In the genomic region with DNA sequence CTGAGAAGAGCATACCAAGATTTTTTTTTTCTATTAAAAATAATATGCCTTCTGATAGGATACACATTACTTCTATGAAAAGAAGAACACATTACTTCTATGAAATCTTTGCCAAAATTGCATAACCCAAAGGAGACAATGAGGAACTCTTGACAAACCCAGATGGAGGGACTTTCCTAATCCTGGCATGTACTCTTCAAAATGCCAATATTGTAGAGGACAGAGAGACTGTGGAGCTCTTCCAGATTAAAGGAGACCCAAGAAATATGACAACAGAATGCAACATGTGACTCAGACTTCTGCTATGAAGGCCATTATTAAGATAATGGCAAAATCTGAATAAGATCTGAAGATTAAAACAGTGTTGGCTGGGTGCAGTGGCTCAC, we compare ENCODE assay signal across 21 cellular contexts. TPM values are rescaled to one million over a fixed set of nuclear protein-coding genes. Genes with fewer than 3 reads are reported as not detected.
DNase-seq lines count a peak whose midpoint lies in the region; ATAC-seq, FAIRE-seq and TF ChIP-seq lines count a peak whose summit lies in the region.
"Had no signal": no experiment of that assay in that cellular context is flagged by ENCODE, and none has a peak within 500 bp of the region (broad histone marks: within the 10 kb centered on the region; RNA-seq: fewer than 3 reads in every experiment).

No MANE protein-coding gene starts in this region.

- peak overlapping the region in 2 of 3 donors; percentile 14 to 63 for H3K27ac ChIP-seq in right lobe of liver
- no peak overlapping the region for H3K27ac ChIP-seq in HepG2 (ENCODE audit: extremely low read length, insufficient read depth, low read length)
- H3K27ac ChIP-seq in breast epithelium = peak overlapping the region; percentile 54 to 60
- peak overlapping the region in 1 of 2 donors; percentile 72 for H3K27ac ChIP-seq in left lung
- no peak overlapping the region for H3K27ac ChIP-seq in transverse colon
- H3K27ac ChIP-seq: A549, sigmoid colon had no signal

- no peak overlapping the region for H2AFZ ChIP-seq in HepG2 (ENCODE audit: low read length)

- no peak for TF ChIP-seq POLR2A in right lobe of liver (IDR thresholded peaks at IDR 0.05)
- no peak for TF ChIP-seq POLR2A in HepG2 (IDR thresholded peaks at IDR 0.05; ENCODE audit: insufficient read depth in 1 of 2, low read depth in 2 of 2, low read length in 2 of 2)
- TF ChIP-seq POLR2A in breast epithelium (IDR thresholded peaks at IDR 0.05) = no peak
- no peak for TF ChIP-seq POLR2A in transverse colon (IDR thresholded peaks at IDR 0.05)

- H3K36me3 ChIP-seq in right lobe of liver (no peaks in the 10 kb centered on the region), HepG2 (replicated peaks in 1 of 2; ENCODE audit: control insufficient read depth in 1 of 2, insufficient read depth in 2 of 2, low read length in 2 of 2) (no peaks in the 10 kb centered on the region), breast epithelium (no peaks in the 10 kb centered on the region), left lung (no peaks in the 10 kb centered on the region), transverse colon (no peaks in the 10 kb centered on the region)
- H3K36me3 ChIP-seq: sigmoid colon had no signal

- H3K79me2 ChIP-seq in HepG2 (ENCODE audit: insufficient read depth, low read length) = no peaks in the 10 kb centered on the region

- H3K9me3 ChIP-seq in right lobe of liver = no peaks in the 10 kb centered on the region
- H3K9me3 ChIP-seq in HepG2 (ENCODE audit: low read length) = no peaks in the 10 kb centered on the region
- H3K9me3 ChIP-seq in breast epithelium = no peaks in the 10 kb centered on the region
- H3K9me3 ChIP-seq in left lung = no peaks in the 10 kb centered on the region
- no peaks in the 10 kb centered on the region for H3K9me3 ChIP-seq in transverse colon
- H3K9me3 ChIP-seq: A549, sigmoid colon had no signal

- H3K9ac ChIP-seq in HepG2 (ENCODE audit: insufficient read depth, low read depth, low read length) = no peak overlapping the region

- no TSS peak for BruUV-seq in HepG2 (replicated peaks; lab: Mats Ljungman, UMichigan)

- H3K27me3 Mint-ChIP-seq in stimulated activated naive B cell treated with anti-CD40 and anti-IgM and Interleukin-4, amounts not matched to agents 10 μg/mL and 1 μg/mL and 100 μg/mL, for 72 hours = peaks cover 3 to 4% of the 10 kb centered on the region in 2 donors

- no peaks in the 10 kb centered on the region for H3K9me3 Mint-ChIP-seq in stimulated activated naive B cell treated with anti-CD40 and anti-IgM and Interleukin-4, amounts not matched to agents 10 μg/mL and 1 μg/mL and 100 μg/mL, for 72 hours
- H3K9me3 Mint-ChIP-seq: activated CD4-positive, alpha-beta T cell treated with anti-CD3 and anti-CD28 coated beads, Interleukin-2, amount 10 ng/mL, durations not matched to agents 7 days and 5 days; CD4-positive, alpha-beta T cell had no signal

- TF ChIP-seq CTCF in right lobe of liver (IDR thresholded peaks at IDR 0.05) (no peak), HepG2 (CRISPR knock-in tag; IDR thresholded peaks at IDR 0.05) (no peak), breast epithelium (IDR thresholded peaks at IDR 0.05) (no peak), left lung (IDR thresholded peaks at IDR 0.05) (no peak), transverse colon (IDR thresholded peaks at IDR 0.05) (no peak)

- no peak for TF ChIP-seq EP300 in HepG2 (IDR thresholded peaks at IDR 0.05; ENCODE audit: low read depth in 2 of 2, low read length in 2 of 2)
- TF ChIP-seq EP300 in HepG2 (CRISPR knock-in tag; IDR thresholded peaks at IDR 0.05; ENCODE audit: borderline replicate concordance) = no peak
- no peak for TF ChIP-seq EP300 in transverse colon (IDR thresholded peaks at IDR 0.05; ENCODE audit: low read depth)

- in situ Hi-C loops in HepG2 (cut with HindIII; ENCODE audit: extremely low pct_ligation_motif_present, low pct_unique_long_range_greater_than_20kb) (no loop called here), transverse colon (cut with MboI; ENCODE audit: low pct_ligation_motif_present in 1 of 4, low pct_unique_long_range_greater_than_20kb in 1 of 4, low sequenced_read_pairs in 3 of 4) (no loop called here)

- no peak for TF ChIP-seq RAD21 in HepG2 (CRISPR knock-in tag; IDR thresholded peaks at IDR 0.05)

- ATAC-seq in right lobe of liver (peak in 3 of 4 donors; percentile 34 to 61 (median 59)), HepG2 (no peak), left lung (peak; percentile 50)
- no peak for ATAC-seq in stimulated activated naive B cell treated with anti-CD40 and anti-IgM and Interleukin-4, amounts not matched to agents 10 μg/mL and 1 μg/mL and 100 μg/mL, for 72 hours (replicated peaks)
- ATAC-seq: A549; stimulated activated naive CD8-positive, alpha-beta T cell treated with anti-CD3 and anti-CD28 coated beads, Interleukin-15, Interleukin-2, amounts not matched to agents 100 U/mL and 50 U/mL, for 24 hours had no signal

- H3K4me1 ChIP-seq in right lobe of liver (peaks cover 0 to 28% (median 3%) of the 10 kb centered on the region in 4 donors), HepG2 (ENCODE audit: insufficient read depth, low read length) (peaks cover 91% of the 10 kb centered on the region), breast epithelium (no peaks in the 10 kb centered on the region), left lung (peaks cover 7 to 21% of the 10 kb centered on the region in 2 donors), transverse colon (peaks cover 0 to 10% (median 0%) of the 10 kb centered on the region in 4 donors)

- CTCF ChIA-PET in HepG2 (lab: Yijun Ruan, JAX; ENCODE audit: low intra/inter-chr PET ratio, low total read pairs) = no interaction called here

- H3K4me3 Mint-ChIP-seq in stimulated activated naive B cell treated with anti-CD40 and anti-IgM and Interleukin-4, amounts not matched to agents 10 μg/mL and 1 μg/mL and 100 μg/mL, for 72 hours = no peak overlapping the region
- H3K4me3 Mint-ChIP-seq: activated CD4-positive, alpha-beta T cell treated with anti-CD3 and anti-CD28 coated beads, Interleukin-2, amount 10 ng/mL, durations not matched to agents 7 days and 5 days; CD4-positive, alpha-beta T cell had no signal

- intact Hi-C loops in right lobe of liver (cut with DNase I) (no loop called here), HepG2 (cut with micrococcal nuclease; ENCODE audit: unreplicated experiment) (no loop called here), breast epithelium (cut with DNase I; ENCODE audit: low total_unique reads) (no loop called here), left lung (cut with DNase I) (no loop called here), transverse colon (cut with DNase I; ENCODE audit: low total_unique reads) (no loop called here)

- no peaks in the 10 kb centered on the region for H4K20me1 ChIP-seq in HepG2 (ENCODE audit: insufficient read depth, low read length)

- peaks cover 0 to 2% of the 10 kb centered on the region in 2 donors for H3K4me1 Mint-ChIP-seq in stimulated activated naive B cell treated with anti-CD40 and anti-IgM and Interleukin-4, amounts not matched to agents 10 μg/mL and 1 μg/mL and 100 μg/mL, for 72 hours

- POLR2A ChIA-PET in HepG2 (lab: Yijun Ruan, JAX) = interaction anchor here (1.1 kb wide), 1 partner anchor 9 kb away, joined by 5 read pairs; no protein-coding TSS in a partner anchor

- H3K27me3 ChIP-seq in right lobe of liver (no peaks in the 10 kb centered on the region), HepG2 (ENCODE audit: control insufficient read depth in 1 of 2, insufficient read depth in 2 of 2, low read length in 2 of 2) (no peaks in the 10 kb centered on the region), breast epithelium (no peaks in the 10 kb centered on the region), left lung (no peaks in the 10 kb centered on the region), transverse colon (no peaks in the 10 kb centered on the region)
- H3K27me3 ChIP-seq: sigmoid colon had no signal

- no peak overlapping the region for H3K4me3 ChIP-seq in right lobe of liver
- H3K4me3 ChIP-seq in HepG2 (replicated peaks in 1 of 3; ENCODE audit: insufficient read depth in 1 of 3, low read depth in 2 of 3, low read length in 3 of 3) = no peak overlapping the region
- H3K4me3 ChIP-seq in breast epithelium = no peak overlapping the region
- H3K4me3 ChIP-seq in left lung = no peak overlapping the region
- no peak overlapping the region for H3K4me3 ChIP-seq in transverse colon
- H3K4me3 ChIP-seq: A549, lung, sigmoid colon had no signal

- no peaks in the 10 kb centered on the region for H3K36me3 Mint-ChIP-seq in stimulated activated naive B cell treated with anti-CD40 and anti-IgM and Interleukin-4, amounts not matched to agents 10 μg/mL and 1 μg/mL and 100 μg/mL, for 72 hours

- FAIRE-seq in HepG2 (lab: Jason Lieb, UNC) = no peak
- FAIRE-seq: A549, bronchial epithelial cell had no signal

- H3K27ac Mint-ChIP-seq in stimulated activated naive B cell treated with anti-CD40 and anti-IgM and Interleukin-4, amounts not matched to agents 10 μg/mL and 1 μg/mL and 100 μg/mL, for 72 hours = no peak overlapping the region
- H3K27ac Mint-ChIP-seq: activated CD4-positive, alpha-beta T cell treated with anti-CD3 and anti-CD28 coated beads, Interleukin-2, amount 10 ng/mL, durations not matched to agents 7 days and 5 days; CD4-positive, alpha-beta T cell had no signal

- H3K4me2 ChIP-seq in HepG2 (ENCODE audit: low read depth, low read length) = no peak overlapping the region
- H3K4me2 ChIP-seq: A549 had no signal

- DNase-seq in right lobe of liver (no peak), HepG2 (ENCODE audit: low spot score) (no peak), breast epithelium (ENCODE audit: low spot score in 2 of 2) (no peak), left lung (no peak), transverse colon (no peak), NCI-H2029 (lab: John Stamatoyannopoulos, UW) (no peak), amygdala (lab: John Stamatoyannopoulos, UW) (no peak)
- no peak for DNase-seq in stimulated activated naive B cell treated with anti-CD40 and anti-IgM and Interleukin-4, amounts not matched to agents 10 μg/mL and 1 μg/mL and 100 μg/mL, for 72 hours
- DNase-seq: activated CD4-positive, alpha-beta T cell treated with anti-CD3 and anti-CD28 coated beads, Interleukin-2, amount 10 ng/mL, durations not matched to agents 7 days and 5 days; activated gamma-delta T cell; CD4-positive, alpha-beta T cell; DMS153; HCEC 1CT; head of caudate nucleus; NCI-H1092 treated with DMSO at 0.1 percent for 48 hours; NCI-H524; sigmoid colon; stimulated activated naive CD8-positive, alpha-beta T cell treated with anti-CD3 and anti-CD28 coated beads, Interleukin-15, Interleukin-2, amounts not matched to agents 100 U/mL and 50 U/mL, for 24 hours had no signal

RNA-seq across cellular contexts. Expression of gene SOWAHC, which starts 22.1 kb away (rescaled TPM):
- total RNA-seq in right lobe of liver (10 to 100 TPM; 13.0 to 55.1 (median 34.4) TPM), HepG2 (2016; rRNA removed; fragmentation: Illumina TruSeq; extraction: Trizol) (22.5 and 24.7 TPM in 2 replicates), breast epithelium (10 to 100 TPM in 2 of 3 donors, 1 to 10 TPM in 1; 9.1 to 18.4 (median 14.7) TPM), left lung (10 to 100 TPM; 11.2 to 12.6 TPM), transverse colon (10 to 100 TPM; 40.6 to 99.5 (median 57.3) TPM)
- 2.8 and 3.4 TPM in 2 replicates for total RNA-seq in HepG2 (2016; cell fraction: cytosol; rRNA removed; fragmentation: Illumina TruSeq; extraction: Trizol; ENCODE audit: low read depth)
- total RNA-seq in HepG2 (2016; cell fraction: insoluble cytoplasmic fraction; rRNA removed; fragmentation: Illumina TruSeq; extraction: Trizol) = 23.3 TPM in 2 replicates
- total RNA-seq in HepG2 (2016; cell fraction: membrane; rRNA removed; fragmentation: Illumina TruSeq; extraction: Trizol) = 18.1 and 21.3 TPM in 2 replicates
- total RNA-seq in HepG2 (2016; cell fraction: nucleus; rRNA removed; fragmentation: Illumina TruSeq; extraction: Trizol) = 15.8 TPM in 2 replicates
- 21.2 and 21.4 TPM in 2 replicates for polyA plus RNA-seq in HepG2 (2011; rRNA removed)
- polyA plus RNA-seq in HepG2 (2011; cell fraction: cytosol; rRNA removed) = 16.7 and 19.2 TPM in 2 replicates
- polyA plus RNA-seq in HepG2 (2011; cell fraction: nucleus; rRNA removed) = 9.7 and 10.8 TPM in 2 replicates
- 35.4 and 36.3 TPM in 2 replicates for polyA plus RNA-seq in HepG2 (2012)
- 2.6 and 2.8 TPM in 2 replicates for polyA plus RNA-seq in HepG2 (2016; cell fraction: cytosol; fragmentation: Illumina TruSeq; extraction: Trizol; ENCODE audit: low read depth)
- polyA plus RNA-seq in HepG2 (2016; cell fraction: insoluble cytoplasmic fraction; fragmentation: Illumina TruSeq; extraction: Trizol; ENCODE audit: low read depth) = 30.8 and 30.9 TPM in 2 replicates
- polyA plus RNA-seq in HepG2 (2016; cell fraction: membrane; fragmentation: Illumina TruSeq; extraction: Trizol; ENCODE audit: low read depth) = 12.6 and 14.5 TPM in 2 replicates
- polyA plus RNA-seq in HepG2 (2016; cell fraction: nucleus; fragmentation: Illumina TruSeq; extraction: Trizol; ENCODE audit: insufficient read depth, low read depth) = 25.4 and 26.3 TPM in 2 replicates
- polyA minus RNA-seq in HepG2 (2011; rRNA and poly(A)+ RNA removed; ENCODE audit: low replicate concordance) = 8.3 and 28.5 TPM in 2 replicates
- polyA minus RNA-seq in HepG2 (2011; cell fraction: cytosol; rRNA and poly(A)+ RNA removed) = 31.9 and 34.1 TPM in 2 replicates
- 15.5 and 17.7 TPM in 2 replicates for polyA minus RNA-seq in HepG2 (2011; cell fraction: nucleus; rRNA and poly(A)+ RNA removed)

RNA-seq across cellular contexts. Expression of gene SEPTIN10, which starts 22.5 kb away (rescaled TPM):
- 10 to 100 TPM; 34.6 to 52.8 (median 40.8) TPM for total RNA-seq in right lobe of liver
- total RNA-seq in HepG2 (2016; rRNA removed; fragmentation: Illumina TruSeq; extraction: Trizol) = 67.5 and 99.8 TPM in 2 replicates
- 127 and 147 TPM in 2 replicates for total RNA-seq in HepG2 (2016; cell fraction: cytosol; rRNA removed; fragmentation: Illumina TruSeq; extraction: Trizol; ENCODE audit: low read depth)
- 68.9 and 96.4 TPM in 2 replicates for total RNA-seq in HepG2 (2016; cell fraction: insoluble cytoplasmic fraction; rRNA removed; fragmentation: Illumina TruSeq; extraction: Trizol)
- total RNA-seq in HepG2 (2016; cell fraction: membrane; rRNA removed; fragmentation: Illumina TruSeq; extraction: Trizol) = 82.3 and 91.0 TPM in 2 replicates
- 59.8 and 61.0 TPM in 2 replicates for total RNA-seq in HepG2 (2016; cell fraction: nucleus; rRNA removed; fragmentation: Illumina TruSeq; extraction: Trizol)
- polyA plus RNA-seq in HepG2 (2011; rRNA removed) = 40.3 and 45.8 TPM in 2 replicates
- polyA plus RNA-seq in HepG2 (2011; cell fraction: cytosol; rRNA removed) = 21.7 and 32.6 TPM in 2 replicates
- 33.2 and 41.7 TPM in 2 replicates for polyA plus RNA-seq in HepG2 (2011; cell fraction: nucleus; rRNA removed)
- polyA plus RNA-seq in HepG2 (2012) = 73.2 and 109 TPM in 2 replicates
- polyA plus RNA-seq in HepG2 (2016; cell fraction: cytosol; fragmentation: Illumina TruSeq; extraction: Trizol; ENCODE audit: low read depth) = 13.9 and 14.1 TPM in 2 replicates
- polyA plus RNA-seq in HepG2 (2016; cell fraction: insoluble cytoplasmic fraction; fragmentation: Illumina TruSeq; extraction: Trizol; ENCODE audit: low read depth) = 101 and 102 TPM in 2 replicates
- polyA plus RNA-seq in HepG2 (2016; cell fraction: membrane; fragmentation: Illumina TruSeq; extraction: Trizol; ENCODE audit: low read depth) = 27.0 and 27.3 TPM in 2 replicates
- polyA plus RNA-seq in HepG2 (2016; cell fraction: nucleus; fragmentation: Illumina TruSeq; extraction: Trizol; ENCODE audit: insufficient read depth, low read depth) = 55.0 TPM in 2 replicates
- polyA minus RNA-seq in HepG2 (2011; rRNA and poly(A)+ RNA removed; ENCODE audit: low replicate concordance) = 19.0 and 33.7 TPM in 2 replicates
- polyA minus RNA-seq in HepG2 (2011; cell fraction: cytosol; rRNA and poly(A)+ RNA removed) = 67.6 and 75.0 TPM in 2 replicates
- 90.5 and 106 TPM in 2 replicates for polyA minus RNA-seq in HepG2 (2011; cell fraction: nucleus; rRNA and poly(A)+ RNA removed)
- 100 to 1,000 TPM in 2 of 3 donors, 10 to 100 TPM in 1; 93.5 to 116 (median 100) TPM for total RNA-seq in breast epithelium
- 10 to 100 TPM; 66.6 to 73.8 TPM for total RNA-seq in left lung
- total RNA-seq in transverse colon = 100 to 1,000 TPM in 2 of 4 donors, 10 to 100 TPM in 2; 39.6 to 151 (median 106) TPM

Comparison
In these comparisons a context has a peak if more than half of its experiments do, and no peak if none do; other contexts are left out.
1. ATAC-seq: peak in right lobe of liver (3 of 4) and left lung (single experiment); none in HepG2 (single experiment) and stimulated activated naive B cell treated with anti-CD40 and anti-IgM and Interleukin-4, amounts not matched to agents 10 μg/mL and 1 μg/mL and 100 μg/mL, for 72 hours (0 of 2).
2. H3K27ac ChIP-seq: peak in right lobe of liver (2 of 3) and breast epithelium (2 of 2); none in HepG2 (single experiment) and transverse colon (0 of 4).